ENCODE assay signal across 8 cellular contexts in genomic region chr3:17032407-17033034, GRCh38.
DNase-seq lines count a peak whose midpoint lies in the region; ATAC-seq and TF ChIP-seq lines count a peak whose summit lies in the region.

No MANE protein-coding gene starts in this region.

- WGBS in prostate gland = 64% methylated on average over 3 of the region's 3 CpGs

- H3K36me3 ChIP-seq in HEK293 (ENCODE audit: control insufficient read depth in 2 of 2, insufficient read depth in 1 of 2, low read length in 2 of 2) = no peaks in the 10 kb centered on the region
- H3K36me3 ChIP-seq in prostate gland = no peaks in the 10 kb centered on the region

- H3K9me3 ChIP-seq in HEK293 (ENCODE audit: control insufficient read depth, insufficient read depth, low read depth, low read length) (no peaks in the 10 kb centered on the region), prostate gland (no peaks in the 10 kb centered on the region)

- no peak for TF ChIP-seq POLR2A in prostate gland (IDR thresholded peaks at IDR 0.05)

- TF ChIP-seq CTCF in HEK293 (tag by site-specific recombination; IDR thresholded peaks at IDR 0.05) (0 out of 2 replicates have a peak, but pooled peaks have one; percentile 34), prostate gland (IDR thresholded peaks at IDR 0.05) (peak in 3 of 4 experiments; percentile 31 to 61 (median 54))

- ATAC-seq in SK-N-SH treated with all-trans-retinoic acid at 6 μM for 48 hours (peak; percentile 91), esophagus mucosa (no peak), GM21528 (IDR thresholded peaks at IDR 0.05; ENCODE audit: low FRiP score, unreplicated experiment) (no peak)

- no peaks in the 10 kb centered on the region for H3K9me3 Mint-ChIP-seq in T-helper 2 cell treated with Interferon-gamma antibody and Interleukin-4, amounts not matched to agents 5 μg/mL and 100 μg/mL, for 36 hours

- H3K27ac ChIP-seq in HEK293 (ENCODE audit: extremely low read depth, low read depth, low read length) (no peak overlapping the region), prostate gland (no peak overlapping the region)

- peaks cover 11% of the 10 kb centered on the region for H3K36me3 Mint-ChIP-seq in T-helper 2 cell treated with Interferon-gamma antibody and Interleukin-4, amounts not matched to agents 5 μg/mL and 100 μg/mL, for 36 hours (ENCODE audit: low read depth)

- POLR2A ChIA-PET in HEK293 (lab: Yijun Ruan, JAX) = no interaction called here

- H3K27ac Mint-ChIP-seq in T-helper 2 cell treated with Interferon-gamma antibody and Interleukin-4, amounts not matched to agents 5 μg/mL and 100 μg/mL, for 36 hours = no peak overlapping the region

- intact Hi-C loops in prostate gland (cut with DNase I) = loop anchor here (5.0 to 10.0 kb wide), 2 partner anchors 202 to 430 kb away; no protein-coding TSS in a partner anchor

- no peak overlapping the region for H3K4me3 Mint-ChIP-seq in T-helper 2 cell treated with Interferon-gamma antibody and Interleukin-4, amounts not matched to agents 5 μg/mL and 100 μg/mL, for 36 hours

- H3K4me1 Mint-ChIP-seq in T-helper 2 cell treated with Interferon-gamma antibody and Interleukin-4, amounts not matched to agents 5 μg/mL and 100 μg/mL, for 36 hours (ENCODE audit: low read depth) = peaks cover 55% of the 10 kb centered on the region

- in situ Hi-C loops in Caki2 (cut with HindIII; ENCODE audit: low pct_unique_long_range_greater_than_20kb, low sequenced_read_pairs) = no loop called here

- H3K27me3 ChIP-seq in prostate gland (replicated peaks; ENCODE audit: insufficient read depth) = no peaks in the 10 kb centered on the region

- DNase-seq in Caki2 (ENCODE audit: low read depth) (peak; percentile 30), globus pallidus (ENCODE audit: low spot score) (peak; percentile 59), prostate gland (ENCODE audit: low spot score) (no peak)
- no peak for DNase-seq in T-helper 2 cell treated with Interferon-gamma antibody and Interleukin-4, amounts not matched to agents 5 μg/mL and 100 μg/mL, for 36 hours (ENCODE audit: low spot score)

- H3K27me3 Mint-ChIP-seq in T-helper 2 cell treated with Interferon-gamma antibody and Interleukin-4, amounts not matched to agents 5 μg/mL and 100 μg/mL, for 36 hours (ENCODE audit: low read depth) = no peaks in the 10 kb centered on the region

- peaks cover 6% of the 10 kb centered on the region; the same call in 1 of the 2 replicates for H3K4me1 ChIP-seq in HEK293 (ENCODE audit: control insufficient read depth, insufficient read depth, low read length)
- H3K4me1 ChIP-seq in prostate gland (replicated peaks) = no peaks in the 10 kb centered on the region

- CTCF ChIA-PET in HEK293 (lab: Yijun Ruan, JAX) = interaction anchor here (0.7 to 1.2 kb wide), 4 partner anchors 17 to 742 kb away, joined by 3 to 8 read pairs (median 4); no protein-coding TSS in a partner anchor

- H3K4me3 ChIP-seq in HEK293 (ENCODE audit: low read depth, low read length) (no peak overlapping the region), prostate gland (no peak overlapping the region)

TF ChIP-seq in HEK293, 187 proteins besides CTCF, POLR2A, EP300 and RAD21 (continues in another document):
- 0 out of 2 replicates have a peak, but pooled peaks have one; percentile 26 for TF ChIP-seq ZBTB17 (tag by site-specific recombination; IDR thresholded peaks at IDR 0.05)
- TF ChIP-seq ZNF561 (tag by site-specific recombination; IDR thresholded peaks at IDR 0.05; ENCODE audit: borderline replicate concordance) = no peak
- TF ChIP-seq, protein P1, sequence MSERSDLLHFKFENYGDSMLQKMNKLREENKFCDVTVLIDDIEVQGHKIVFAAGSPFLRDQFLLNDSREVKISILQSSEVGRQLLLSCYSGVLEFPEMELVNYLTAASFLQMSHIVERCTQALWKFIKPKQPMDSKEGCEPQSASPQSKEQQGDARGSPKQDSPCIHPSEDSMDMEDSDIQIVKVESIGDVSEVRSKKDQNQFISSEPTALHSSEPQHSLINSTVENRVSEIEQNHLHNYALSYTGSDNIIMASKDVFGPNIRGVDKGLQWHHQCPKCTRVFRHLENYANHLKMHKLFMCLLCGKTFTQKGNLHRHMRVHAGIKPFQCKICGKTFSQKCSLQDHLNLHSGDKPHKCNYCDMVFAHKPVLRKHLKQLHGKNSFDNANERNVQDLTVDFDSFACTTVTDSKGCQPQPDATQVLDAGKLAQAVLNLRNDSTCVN (tag by site-specific recombination; optimal IDR thresholded peaks at IDR 0.05) = no peak
- no peak for TF ChIP-seq ZNF571 (tag by site-specific recombination; IDR thresholded peaks at IDR 0.05)
- TF ChIP-seq ZSCAN23 (tag by site-specific recombination; IDR thresholded peaks at IDR 0.05) = no peak
- TF ChIP-seq, protein P2, sequence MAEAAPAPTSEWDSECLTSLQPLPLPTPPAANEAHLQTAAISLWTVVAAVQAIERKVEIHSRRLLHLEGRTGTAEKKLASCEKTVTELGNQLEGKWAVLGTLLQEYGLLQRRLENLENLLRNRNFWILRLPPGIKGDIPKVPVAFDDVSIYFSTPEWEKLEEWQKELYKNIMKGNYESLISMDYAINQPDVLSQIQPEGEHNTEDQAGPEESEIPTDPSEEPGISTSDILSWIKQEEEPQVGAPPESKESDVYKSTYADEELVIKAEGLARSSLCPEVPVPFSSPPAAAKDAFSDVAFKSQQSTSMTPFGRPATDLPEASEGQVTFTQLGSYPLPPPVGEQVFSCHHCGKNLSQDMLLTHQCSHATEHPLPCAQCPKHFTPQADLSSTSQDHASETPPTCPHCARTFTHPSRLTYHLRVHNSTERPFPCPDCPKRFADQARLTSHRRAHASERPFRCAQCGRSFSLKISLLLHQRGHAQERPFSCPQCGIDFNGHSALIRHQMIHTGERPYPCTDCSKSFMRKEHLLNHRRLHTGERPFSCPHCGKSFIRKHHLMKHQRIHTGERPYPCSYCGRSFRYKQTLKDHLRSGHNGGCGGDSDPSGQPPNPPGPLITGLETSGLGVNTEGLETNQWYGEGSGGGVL (tag by site-specific recombination; IDR thresholded peaks at IDR 0.05) = no peak
- 0 out of 2 replicates have a peak, but pooled peaks have one; percentile 16 for TF ChIP-seq SCRT2 (tag by site-specific recombination; IDR thresholded peaks at IDR 0.05)
- no peak for TF ChIP-seq ZNF416 (tag by site-specific recombination; IDR thresholded peaks at IDR 0.05)
- no peak for TF ChIP-seq ZNF146 (tag by site-specific recombination; IDR thresholded peaks at IDR 0.05)
- no peak for TF ChIP-seq GLIS1 (tag by site-specific recombination; IDR thresholded peaks at IDR 0.05)
- TF ChIP-seq ZBTB21 (tag by site-specific recombination; IDR thresholded peaks at IDR 0.05) = no peak
- TF ChIP-seq ZNF214 (tag by site-specific recombination; IDR thresholded peaks at IDR 0.05; ENCODE audit: borderline replicate concordance) = no peak
- no peak for TF ChIP-seq ZNF2 (tag by site-specific recombination; IDR thresholded peaks at IDR 0.05)
- no peak for TF ChIP-seq GFI1B (tag by site-specific recombination; IDR thresholded peaks at IDR 0.05)
- peak; percentile 97 for TF ChIP-seq ZNF792 (tag by site-specific recombination; IDR thresholded peaks at IDR 0.05)

TF ChIP-seq in SK-N-SH treated with all-trans-retinoic acid at 6 μM for 48 hours, 23 proteins besides CTCF, POLR2A, EP300 and RAD21:
- TF ChIP-seq CSRNP3 (CRISPR knock-in tag; IDR thresholded peaks at IDR 0.05) (no peak), BACH2 (CRISPR knock-in tag; IDR thresholded peaks at IDR 0.05; ENCODE audit: borderline replicate concordance) (no peak), GLIS3 (CRISPR knock-in tag; IDR thresholded peaks at IDR 0.05) (0 out of 2 replicates have a peak, but pooled peaks have one; percentile 37), CREB5 (CRISPR knock-in tag; IDR thresholded peaks at IDR 0.05; ENCODE audit: low read depth) (no peak), RARB (CRISPR knock-in tag; IDR thresholded peaks at IDR 0.05) (no peak), ZC3H10 (CRISPR knock-in tag; IDR thresholded peaks at IDR 0.05) (no peak)

Comparison
In these comparisons a context has a peak if more than half of its experiments do, and no peak if none do; other contexts are left out.
1. DNase-seq: peak in Caki2 (single experiment) and globus pallidus (single experiment); none in prostate gland (single experiment) and T-helper 2 cell treated with Interferon-gamma antibody and Interleukin-4, amounts not matched to agents 5 μg/mL and 100 μg/mL, for 36 hours (single experiment).